In the genomic region with DNA sequence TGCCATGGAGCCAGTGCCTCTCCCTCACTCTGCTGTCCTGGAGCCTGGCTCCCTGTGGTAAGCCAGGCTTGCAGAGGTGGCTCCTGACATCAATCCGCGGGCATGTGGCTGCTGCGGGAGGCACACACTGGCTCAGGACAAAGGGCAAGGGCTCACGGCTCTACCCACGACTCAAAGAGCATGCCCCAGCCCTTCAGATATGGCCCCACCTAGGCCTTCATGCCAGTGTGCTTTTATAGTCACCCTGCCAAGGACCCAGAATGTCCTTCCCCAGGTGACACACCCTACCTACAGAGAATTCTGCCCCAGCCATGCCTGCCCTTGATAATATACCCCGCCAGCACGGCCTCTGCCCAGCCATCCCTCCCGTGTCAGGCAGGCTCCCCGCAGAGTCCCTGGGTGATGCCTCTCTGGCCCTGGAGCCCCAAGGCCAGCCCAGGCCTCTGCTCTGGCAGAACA, we compare ENCODE assay signal across 1 cellular context.
TF ChIP-seq lines count a peak whose summit lies in the region.

No MANE protein-coding gene starts in this region.

TF ChIP-seq in K562, 482 proteins besides CTCF, POLR2A, EP300 and RAD21:
- TF ChIP-seq TEAD1 (CRISPR knock-in tag; IDR thresholded peaks at IDR 0.05) (0 out of 4 replicates have a peak, but pooled peaks of 1 of the 2 experiments have one; percentile 0), MXI1 (IDR thresholded peaks at IDR 0.05; ENCODE audit: low read depth, low read length) (no peak), NCOA6 (IDR thresholded peaks at IDR 0.05) (no peak)
- TF ChIP-seq, protein P1, sequence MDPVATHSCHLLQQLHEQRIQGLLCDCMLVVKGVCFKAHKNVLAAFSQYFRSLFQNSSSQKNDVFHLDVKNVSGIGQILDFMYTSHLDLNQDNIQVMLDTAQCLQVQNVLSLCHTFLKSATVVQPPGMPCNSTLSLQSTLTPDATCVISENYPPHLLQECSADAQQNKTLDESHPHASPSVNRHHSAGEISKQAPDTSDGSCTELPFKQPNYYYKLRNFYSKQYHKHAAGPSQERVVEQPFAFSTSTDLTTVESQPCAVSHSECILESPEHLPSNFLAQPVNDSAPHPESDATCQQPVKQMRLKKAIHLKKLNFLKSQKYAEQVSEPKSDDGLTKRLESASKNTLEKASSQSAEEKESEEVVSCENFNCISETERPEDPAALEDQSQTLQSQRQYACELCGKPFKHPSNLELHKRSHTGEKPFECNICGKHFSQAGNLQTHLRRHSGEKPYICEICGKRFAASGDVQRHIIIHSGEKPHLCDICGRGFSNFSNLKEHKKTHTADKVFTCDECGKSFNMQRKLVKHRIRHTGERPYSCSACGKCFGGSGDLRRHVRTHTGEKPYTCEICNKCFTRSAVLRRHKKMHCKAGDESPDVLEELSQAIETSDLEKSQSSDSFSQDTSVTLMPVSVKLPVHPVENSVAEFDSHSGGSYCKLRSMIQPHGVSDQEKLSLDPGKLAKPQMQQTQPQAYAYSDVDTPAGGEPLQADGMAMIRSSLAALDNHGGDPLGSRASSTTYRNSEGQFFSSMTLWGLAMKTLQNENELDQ (CRISPR knock-in tag; IDR thresholded peaks at IDR 0.05; ENCODE audit: borderline replicate concordance): no peak
TF ChIP-seq in K562: peak in this region for 1.
